Comparison of ENCODE assay signal across 26 cellular contexts in the genomic region with DNA sequence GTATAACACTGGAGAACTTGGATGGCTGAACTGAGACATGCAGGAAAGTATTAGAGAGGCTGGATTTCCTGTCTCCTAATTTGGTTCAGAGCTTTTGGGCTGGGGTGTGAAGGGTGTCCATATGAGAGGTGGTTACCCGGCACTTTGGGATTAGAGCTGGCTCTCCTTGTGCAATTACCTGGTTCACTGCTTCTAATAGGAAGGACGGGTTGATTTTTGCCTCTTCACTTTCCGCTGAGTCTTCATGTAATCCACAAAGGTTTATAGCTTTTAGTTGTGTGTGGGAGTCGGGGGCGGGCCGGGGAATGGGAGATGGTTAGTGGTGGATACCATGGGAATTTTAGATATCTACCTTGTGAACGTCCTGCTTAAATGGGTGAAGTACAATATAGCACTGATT.
"Had no signal": no experiment of that assay in that cellular context is flagged by ENCODE, and none has a peak within 500 bp of the region (broad histone marks: within the 10 kb centered on the region; RNA-seq: fewer than 3 reads in every experiment).

No MANE protein-coding gene starts in this region.

- H3K27ac ChIP-seq: stomach, suprapubic skin, testis, thoracic aorta, thyroid gland, tibial artery, tibial nerve, transverse colon, upper lobe of left lung, upper lobe of right lung, uterus had no signal

- H3K4me3 ChIP-seq: stomach, suprapubic skin, testis, thoracic aorta, thyroid gland, tibial artery, tibial nerve, transverse colon, upper lobe of left lung, upper lobe of right lung, uterus had no signal

- H3K9me3 ChIP-seq: testis, thoracic aorta, thyroid gland, tibial artery, upper lobe of right lung, uterus had no signal

- ATAC-seq: stimulated activated effector memory CD8-positive, alpha-beta T cell treated with anti-CD3 and anti-CD28 coated beads, Interleukin-12 subunit alpha, Interleukin-12 subunit beta, amount 100 ng/mL, for 72 hours; stimulated activated memory B cell treated with anti-CD40 and anti-IgM and Interleukin-4, amounts not matched to agents 10 μg/mL and 1 μg/mL and 100 μg/mL, for 72 hours; stimulated activated naive B cell treated with anti-CD40 and anti-IgM and Interleukin-4, amounts not matched to agents 10 μg/mL and 1 μg/mL and 100 μg/mL, for 72 hours; stimulated activated naive CD8-positive, alpha-beta T cell treated with anti-CD3 and anti-CD28 coated beads, Interleukin-15, amount 100 ng/mL, for 72 hours; stimulated activated naive CD8-positive, alpha-beta T cell treated with anti-CD3 and anti-CD28 coated beads, Interleukin-15, Interleukin-2, amounts not matched to agents 100 U/mL and 50 U/mL, for 24 hours; upper lobe of right lung had no signal

- H3K4me1 ChIP-seq: suprapubic skin, testis, thyroid gland, tibial nerve, transverse colon, upper lobe of left lung, upper lobe of right lung, uterus had no signal

- H3K36me3 ChIP-seq: stomach, suprapubic skin, thoracic aorta, thyroid gland, tibial artery, tibial nerve, transverse colon, upper lobe of left lung, upper lobe of right lung, uterus had no signal

- DNase-seq: stimulated activated CD4-positive, alpha-beta T cell treated with anti-CD3 and anti-CD28 coated beads, Interleukin-2, amount 100 ng/mL, for 48 hours; stimulated activated CD4-positive, alpha-beta T cell treated with anti-CD3 and anti-CD28 coated beads, Interleukin-4, amount 100 ng/mL, for 1 hour; stimulated activated CD4-positive, alpha-beta T cell treated with anti-CD3 and anti-CD28 coated beads, Interleukin-4, amount 100 ng/mL, for 24 hours; stimulated activated CD4-positive, alpha-beta T cell treated with anti-CD3 and anti-CD28 coated beads, Interleukin-4, amount 100 ng/mL, for 4 hours; stimulated activated CD8-positive, alpha-beta memory T cell treated with anti-CD3 and anti-CD28 coated beads, Interleukin-4, amount 100 ng/mL, for 48 hours; stimulated activated naive B cell treated with anti-CD40 and anti-IgM and Interleukin-4, amounts not matched to agents 10 μg/mL and 1 μg/mL and 100 μg/mL, for 72 hours; stimulated activated naive CD4-positive, alpha-beta T cell; stimulated activated naive CD4-positive, alpha-beta T cell treated with Interleukin-2 at 50 U/mL for 16 hours; stimulated activated naive CD8-positive, alpha-beta T cell treated with anti-CD3 and anti-CD28 coated beads, Interleukin-15, amount 100 ng/mL, for 72 hours; stimulated activated naive CD8-positive, alpha-beta T cell treated with anti-CD3 and anti-CD28 coated beads, Interleukin-15, Interleukin-2, amounts not matched to agents 100 U/mL and 50 U/mL, for 24 hours; stomach; substantia nigra; testis; thyroid gland; tibial artery; transverse colon; trophoblast cell; upper lobe of left lung; upper lobe of right lung; uterus had no signal

- H3K27me3 ChIP-seq: stomach, suprapubic skin, testis, thyroid gland, tibial artery, tibial nerve, transverse colon, upper lobe of left lung, upper lobe of right lung, uterus had no signal

- FAIRE-seq: urothelium cell line had no signal
